ENCODE assay signal across 10 cellular contexts in genomic region chr1:67342002-67342890, GRCh38. TPM values are rescaled to one million over a fixed set of nuclear protein-coding genes. Genes with fewer than 3 reads are reported as not detected.
DNase-seq lines count a peak whose midpoint lies in the region; ATAC-seq and TF ChIP-seq lines count a peak whose summit lies in the region.
"Had no signal": no experiment of that assay in that cellular context is flagged by ENCODE, and none has a peak within 500 bp of the region (broad histone marks: within the 10 kb centered on the region; RNA-seq: fewer than 3 reads in every experiment).

No MANE protein-coding gene starts in this region.

- intact Hi-C loops in vagina (cut with DNase I), result no loop called here
- intact Hi-C loops in sciatic nerve (cut with DNase I), result no loop called here

- H3K4me3 ChIP-seq in vagina, result no peak overlapping the region
- H3K4me3 ChIP-seq: dorsolateral prefrontal cortex had no signal

- no peaks in the 10 kb centered on the region for H3K36me3 ChIP-seq in vagina

- TF ChIP-seq CTCF in vagina (IDR thresholded peaks at IDR 0.05), result no peak

- no peak overlapping the region for H3K27ac ChIP-seq in vagina

- peaks cover 63% of the 10 kb centered on the region for H3K4me1 Mint-ChIP-seq in activated naive CD8-positive, alpha-beta T cell treated with anti-CD3 and anti-CD28 coated beads, Interleukin-2, amount 50 U/mL, for 24 hours

- peak overlapping the region; percentile 88 for H3K27ac Mint-ChIP-seq in activated naive CD8-positive, alpha-beta T cell treated with anti-CD3 and anti-CD28 coated beads, Interleukin-2, amount 50 U/mL, for 24 hours

- peak overlapping the region; percentile 27 for H3K4me3 Mint-ChIP-seq in activated naive CD8-positive, alpha-beta T cell treated with anti-CD3 and anti-CD28 coated beads, Interleukin-2, amount 50 U/mL, for 24 hours

- no peak for TF ChIP-seq POLR2A in vagina (IDR thresholded peaks at IDR 0.05)

- DNase-seq in stimulated activated CD4-positive, alpha-beta T cell treated with anti-CD3 and anti-CD28 coated beads, Interleukin-12 subunit alpha, Interleukin-12 subunit beta, amount 100 ng/mL, for 4 hours, result peak; percentile 41
- no peak for DNase-seq in stimulated activated CD4-positive, alpha-beta T cell treated with anti-CD3 and anti-CD28 coated beads, Interleukin-2, amount 100 ng/mL, for 48 hours
- peak; percentile 38 for DNase-seq in activated naive CD8-positive, alpha-beta T cell treated with anti-CD3 and anti-CD28 coated beads, Interleukin-2, amount 50 U/mL, for 24 hours
- DNase-seq in vagina (ENCODE audit: extremely low spot score in 2 of 2) (no peak), hippocampal formation (lab: John Stamatoyannopoulos, UW) (no peak), sciatic nerve (ENCODE audit: low spot score) (no peak), D341Med (ENCODE audit: low spot score) (no peak)
- DNase-seq: dorsolateral prefrontal cortex, NCI-H1092 treated with DMSO at 0.1 percent for 48 hours had no signal

- H3K9me3 Mint-ChIP-seq in activated naive CD8-positive, alpha-beta T cell treated with anti-CD3 and anti-CD28 coated beads, Interleukin-2, amount 50 U/mL, for 24 hours, result no peaks in the 10 kb centered on the region

- no peaks in the 10 kb centered on the region for H3K9me3 ChIP-seq in vagina

- no peaks in the 10 kb centered on the region for H3K27me3 Mint-ChIP-seq in activated naive CD8-positive, alpha-beta T cell treated with anti-CD3 and anti-CD28 coated beads, Interleukin-2, amount 50 U/mL, for 24 hours

- peaks cover 67% of the 10 kb centered on the region for H3K36me3 Mint-ChIP-seq in activated naive CD8-positive, alpha-beta T cell treated with anti-CD3 and anti-CD28 coated beads, Interleukin-2, amount 50 U/mL, for 24 hours (ENCODE audit: low read depth)

- H3K27me3 ChIP-seq in vagina, result no peaks in the 10 kb centered on the region
- H3K27me3 ChIP-seq: dorsolateral prefrontal cortex had no signal

- H3K4me1 ChIP-seq in vagina, result peaks cover 11% of the 10 kb centered on the region

- ATAC-seq in HG03196 (IDR thresholded peaks at IDR 0.05; ENCODE audit: unreplicated experiment), result peak; percentile 32
- peak; percentile 21 for ATAC-seq in activated naive CD8-positive, alpha-beta T cell treated with anti-CD3 and anti-CD28 coated beads, Interleukin-2, amount 50 U/mL, for 24 hours
- no peak for ATAC-seq in sciatic nerve

RNA-seq across cellular contexts. Expression of gene IL12RB2, which starts 34.6 kb away (rescaled TPM):
- total RNA-seq in vagina (0.74 TPM), sciatic nerve (2.3 TPM)

Comparison
In these comparisons a context has a peak if more than half of its experiments do, and no peak if none do; other contexts are left out.
1. DNase-seq: peak in stimulated activated CD4-positive, alpha-beta T cell treated with anti-CD3 and anti-CD28 coated beads, Interleukin-12 subunit alpha, Interleukin-12 subunit beta, amount 100 ng/mL, for 4 hours (single experiment) and activated naive CD8-positive, alpha-beta T cell treated with anti-CD3 and anti-CD28 coated beads, Interleukin-2, amount 50 U/mL, for 24 hours (single experiment); none in stimulated activated CD4-positive, alpha-beta T cell treated with anti-CD3 and anti-CD28 coated beads, Interleukin-2, amount 100 ng/mL, for 48 hours (0 of 2), vagina (0 of 2), hippocampal formation (0 of 2), sciatic nerve (single experiment) and D341Med (single experiment).